In genomic region chr7:115229401-115230083, GRCh38 we compare ENCODE assay signal across 16 cellular contexts.
DNase-seq lines count a peak whose midpoint lies in the region; ATAC-seq, FAIRE-seq and TF ChIP-seq lines count a peak whose summit lies in the region.
"Had no signal": no experiment of that assay in that cellular context is flagged by ENCODE, and none has a peak within 500 bp of the region (broad histone marks: within the 10 kb centered on the region; RNA-seq: fewer than 3 reads in every experiment).

No MANE protein-coding gene starts in this region.

- peak overlapping the region; percentile 6 for H2BK15ac ChIP-seq in mesendoderm (replicated peaks; ENCODE audit: low read depth)

- FAIRE-seq in GM12892 (lab: Jason Lieb, UNC): peak; percentile 17

- ATAC-seq in HG03565 (IDR thresholded peaks at IDR 0.05; ENCODE audit: unreplicated experiment) (peak; percentile 52), GM21723 (IDR thresholded peaks at IDR 0.05; ENCODE audit: unreplicated experiment) (no peak), GM21737 (IDR thresholded peaks at IDR 0.05; ENCODE audit: unreplicated experiment) (no peak)
- ATAC-seq: esophagus mucosa, heart right ventricle had no signal

- H3K27ac ChIP-seq in mesendoderm (ENCODE audit: low read depth, low read length): no peak overlapping the region
- H3K27ac ChIP-seq: heart right ventricle, SK-N-MC, stomach had no signal

- no peak overlapping the region for H2AK5ac ChIP-seq in mesendoderm (ENCODE audit: low read length)

- H3K23ac ChIP-seq in mesendoderm (ENCODE audit: low read length): no peak overlapping the region

- H3K56ac ChIP-seq in mesendoderm (ENCODE audit: low read length): no peak overlapping the region

- intact Hi-C loops in posterior cingulate gyrus (cut with DNase I): no loop called here

- no peak overlapping the region for H4K8ac ChIP-seq in mesendoderm (ENCODE audit: low read depth, low read length)

- H2BK5ac ChIP-seq in mesendoderm (ENCODE audit: low read length): no peak overlapping the region

- DNase-seq in GM12892 (ENCODE audit: insufficient read length) (no peak), T-helper 9 cell (peak; percentile 2), mesendoderm (no peak), posterior cingulate gyrus (no peak)
- DNase-seq in activated effector memory CD4-positive, alpha-beta T cell treated with Interleukin-2 at 50 U/mL for 16 hours: no peak
- DNase-seq: activated CD4-positive, alpha-beta T cell treated with anti-CD3 and anti-CD28 coated beads, Interleukin-2, amount 50 U/mL, for 48 hours; heart right ventricle; NCI-H1105; NCI-H345; occipital lobe; stomach had no signal

- no peak overlapping the region for H4K5ac ChIP-seq in mesendoderm (ENCODE audit: low read length)

- no peaks in the 10 kb centered on the region for H3K27me3 ChIP-seq in mesendoderm (ENCODE audit: insufficient read depth, low read length, poor library complexity)
- H3K27me3 ChIP-seq: heart right ventricle, stomach had no signal

- no peak overlapping the region for H3K9ac ChIP-seq in mesendoderm (ENCODE audit: low read length)

- no CpG with 5 or more reads among the region's 8 CpGs for WGBS in mesendoderm (ENCODE audit: extremely low coverage, insufficient coverage, low lambda C conversion rate)

- H3K4me3 ChIP-seq in mesendoderm (ENCODE audit: low read length): no peak overlapping the region
- H3K4me3 ChIP-seq: heart right ventricle, SK-N-MC, stomach had no signal

- H3K4ac ChIP-seq in mesendoderm (ENCODE audit: low read depth, low read length): no peak overlapping the region

- peak overlapping the region; percentile 82 for H2BK120ac ChIP-seq in mesendoderm (ENCODE audit: low read depth, low read length)

- TF ChIP-seq POLR2A in GM12892 (IDR thresholded peaks at IDR 0.05; ENCODE audit: low read depth, low read length): no peak

- H3K4me1 ChIP-seq in mesendoderm (ENCODE audit: control insufficient read depth, low read depth, low read length): peaks cover 16% of the 10 kb centered on the region

- no peaks in the 10 kb centered on the region for H3K79me2 ChIP-seq in mesendoderm (ENCODE audit: control insufficient read depth, insufficient read depth, low read length)

- H3K36me3 ChIP-seq in mesendoderm (ENCODE audit: control insufficient read depth, insufficient read depth, low read length): no peaks in the 10 kb centered on the region
- H3K36me3 ChIP-seq: heart right ventricle, stomach had no signal

- no peak overlapping the region for H3K4me2 ChIP-seq in mesendoderm (ENCODE audit: low read length)

- H3K79me1 ChIP-seq in mesendoderm (ENCODE audit: low read length): no peaks in the 10 kb centered on the region

- H3K18ac ChIP-seq in mesendoderm (ENCODE audit: low read length): peak overlapping the region; percentile 2
